ENCODE assay signal across 20 cellular contexts in genomic region chr1:23505851-23506250, GRCh38. TPM values are rescaled to one million over a fixed set of nuclear protein-coding genes. Genes with fewer than 3 reads are reported as not detected.
DNase-seq lines count a peak whose midpoint lies in the region; ATAC-seq, FAIRE-seq and TF ChIP-seq lines count a peak whose summit lies in the region.
"Had no signal": no experiment of that assay in that cellular context is flagged by ENCODE, and none has a peak within 500 bp of the region (broad histone marks: within the 10 kb centered on the region; RNA-seq: fewer than 3 reads in every experiment).

No MANE protein-coding gene starts in this region.

- H3K9me3 Mint-ChIP-seq in activated naive CD8-positive, alpha-beta T cell treated with anti-CD3 and anti-CD28 coated beads for 36 hours, result no peaks in the 10 kb centered on the region
- H3K9me3 Mint-ChIP-seq in activated naive CD8-positive, alpha-beta T cell treated with anti-CD3 and anti-CD28 coated beads, Interleukin-2, amount 50 U/mL, for 24 hours, result no peaks in the 10 kb centered on the region
- H3K9me3 Mint-ChIP-seq in type B pancreatic cell (no peaks in the 10 kb centered on the region), endothelial cell (ENCODE audit: unreplicated experiment) (no peaks in the 10 kb centered on the region)
- H3K9me3 Mint-ChIP-seq: CD4-positive, alpha-beta T cell; GM23338 had no signal

- H3K4me2 ChIP-seq in OCI-LY7 (ENCODE audit: low read length), result no peak overlapping the region
- H3K4me2 ChIP-seq: GM23338 had no signal

- intact Hi-C loops in OCI-LY7 (cut with micrococcal nuclease; ENCODE audit: unreplicated experiment), result no loop called here

- no peaks in the 10 kb centered on the region for H3K4me1 Mint-ChIP-seq in activated naive CD8-positive, alpha-beta T cell treated with anti-CD3 and anti-CD28 coated beads for 36 hours
- H3K4me1 Mint-ChIP-seq in activated naive CD8-positive, alpha-beta T cell treated with anti-CD3 and anti-CD28 coated beads, Interleukin-2, amount 50 U/mL, for 24 hours, result no peaks in the 10 kb centered on the region
- peaks cover 5% of the 10 kb centered on the region for H3K4me1 Mint-ChIP-seq in type B pancreatic cell (ENCODE audit: unreplicated experiment)
- H3K4me1 Mint-ChIP-seq in endothelial cell (ENCODE audit: unreplicated experiment), result no peaks in the 10 kb centered on the region

- BruUV-seq in OCI-LY7 (replicated peaks; lab: Mats Ljungman, UMichigan), result no TSS peak

- H3K9me2 ChIP-seq in OCI-LY7 (ENCODE audit: insufficient read depth, low read length), result no peaks in the 10 kb centered on the region

- peak; percentile 40 for FAIRE-seq in bronchial epithelial cell (lab: Jason Lieb, UNC)
- FAIRE-seq: A204.1, D721Med, GM12892, H54 had no signal

- CTCF ChIA-PET in OCI-LY7 (lab: Charles Lee; ENCODE audit: unreplicated experiment), result no interaction called here

- H3K27ac ChIP-seq in OCI-LY7 (ENCODE audit: low read depth, low read length, poor library complexity, severe bottlenecking), result peak overlapping the region; percentile 22

- POLR2A ChIA-PET in OCI-LY7 (lab: Charles Lee), result interaction anchor here (0.6 to 1.3 kb wide), 2 partner anchors 23 to 166 kb away, joined by 3 to 4 read pairs; no protein-coding TSS in a partner anchor

- no peaks in the 10 kb centered on the region for H3K9me3 ChIP-seq in OCI-LY7 (ENCODE audit: low read length)
- H3K9me3 ChIP-seq: BE2C, Caco-2 had no signal

- no peak overlapping the region for H2AFZ ChIP-seq in OCI-LY7 (ENCODE audit: low read length)
- H2AFZ ChIP-seq: GM23338 had no signal

- TF ChIP-seq CTCF in OCI-LY7 (conservative IDR thresholded peaks at IDR 0.05; ENCODE audit: low read length) (no peak), bronchial epithelial cell (IDR thresholded peaks at IDR 0.05; ENCODE audit: insufficient read depth, low read length, severe bottlenecking) (no peak), type B pancreatic cell (conservative IDR thresholded peaks at IDR 0.05) (no peak), endothelial cell (IDR thresholded peaks at IDR 0.05; ENCODE audit: unreplicated experiment) (no peak)

- H3K4me3 Mint-ChIP-seq in activated naive CD8-positive, alpha-beta T cell treated with anti-CD3 and anti-CD28 coated beads for 36 hours, result no peak overlapping the region
- H3K4me3 Mint-ChIP-seq in activated naive CD8-positive, alpha-beta T cell treated with anti-CD3 and anti-CD28 coated beads, Interleukin-2, amount 50 U/mL, for 24 hours, result no peak overlapping the region
- no peak overlapping the region for H3K4me3 Mint-ChIP-seq in type B pancreatic cell
- H3K4me3 Mint-ChIP-seq in endothelial cell (ENCODE audit: unreplicated experiment), result no peak overlapping the region
- H3K4me3 Mint-ChIP-seq: CD4-positive, alpha-beta T cell; GM23338 had no signal

- peaks cover 16% of the 10 kb centered on the region for H3K36me3 Mint-ChIP-seq in activated naive CD8-positive, alpha-beta T cell treated with anti-CD3 and anti-CD28 coated beads for 36 hours
- peaks cover 21% of the 10 kb centered on the region for H3K36me3 Mint-ChIP-seq in activated naive CD8-positive, alpha-beta T cell treated with anti-CD3 and anti-CD28 coated beads, Interleukin-2, amount 50 U/mL, for 24 hours (ENCODE audit: low read depth)
- no peaks in the 10 kb centered on the region for H3K36me3 Mint-ChIP-seq in type B pancreatic cell
- no peaks in the 10 kb centered on the region for H3K36me3 Mint-ChIP-seq in endothelial cell (ENCODE audit: low read depth, unreplicated experiment)

- H4K20me1 ChIP-seq in OCI-LY7 (ENCODE audit: insufficient read depth, low read length), result no peaks in the 10 kb centered on the region

- no peaks in the 10 kb centered on the region for H3K27me3 ChIP-seq in bronchial epithelial cell (ENCODE audit: control insufficient read depth, insufficient read depth, low read length)
- H3K27me3 ChIP-seq: BE2C had no signal

- no peaks in the 10 kb centered on the region; the same call in 1 of the 2 replicates for H3K79me2 ChIP-seq in OCI-LY7 (ENCODE audit: insufficient read depth, low read depth, low read length)

- no peaks in the 10 kb centered on the region for H3K4me1 ChIP-seq in OCI-LY7 (ENCODE audit: insufficient read depth, low read length, poor library complexity, severe bottlenecking)
- H3K4me1 ChIP-seq: BE2C, Caco-2 had no signal

- H3K36me3 ChIP-seq in OCI-LY7 (ENCODE audit: insufficient read depth, low read length), result peaks cover 61% of the 10 kb centered on the region
- no peaks in the 10 kb centered on the region for H3K36me3 ChIP-seq in bronchial epithelial cell (ENCODE audit: control insufficient read depth, insufficient read depth, low read length)
- H3K36me3 ChIP-seq: BE2C had no signal

- no peaks in the 10 kb centered on the region for H3K27me3 Mint-ChIP-seq in activated naive CD8-positive, alpha-beta T cell treated with anti-CD3 and anti-CD28 coated beads for 36 hours
- no peaks in the 10 kb centered on the region for H3K27me3 Mint-ChIP-seq in activated naive CD8-positive, alpha-beta T cell treated with anti-CD3 and anti-CD28 coated beads, Interleukin-2, amount 50 U/mL, for 24 hours
- no peaks in the 10 kb centered on the region for H3K27me3 Mint-ChIP-seq in type B pancreatic cell
- peaks cover 2% of the 10 kb centered on the region for H3K27me3 Mint-ChIP-seq in endothelial cell (ENCODE audit: unreplicated experiment)
- H3K27me3 Mint-ChIP-seq: CD4-positive, alpha-beta T cell had no signal

- ATAC-seq in activated naive CD8-positive, alpha-beta T cell treated with anti-CD3 and anti-CD28 coated beads, Interleukin-2, amount 50 U/mL, for 24 hours, result no peak
- ATAC-seq: GM23338 had no signal

- H3K27ac Mint-ChIP-seq in activated naive CD8-positive, alpha-beta T cell treated with anti-CD3 and anti-CD28 coated beads for 36 hours, result peak overlapping the region; percentile 48
- no peak overlapping the region for H3K27ac Mint-ChIP-seq in activated naive CD8-positive, alpha-beta T cell treated with anti-CD3 and anti-CD28 coated beads, Interleukin-2, amount 50 U/mL, for 24 hours
- H3K27ac Mint-ChIP-seq in type B pancreatic cell (peak overlapping the region; percentile 5), endothelial cell (ENCODE audit: unreplicated experiment) (no peak overlapping the region)
- H3K27ac Mint-ChIP-seq: CD4-positive, alpha-beta T cell; GM23338 had no signal

- H3K4me3 ChIP-seq in OCI-LY7 (ENCODE audit: low read depth, low read length, poor library complexity, severe bottlenecking), result no peak overlapping the region
- no peak overlapping the region for H3K4me3 ChIP-seq in bronchial epithelial cell (ENCODE audit: low read depth, low read length)
- H3K4me3 ChIP-seq: GM23338 had no signal

- no peak for DNase-seq in activated naive CD8-positive, alpha-beta T cell treated with anti-CD3 and anti-CD28 coated beads for 36 hours
- DNase-seq in activated naive CD8-positive, alpha-beta T cell treated with anti-CD3 and anti-CD28 coated beads, Interleukin-2, amount 50 U/mL, for 24 hours, result no peak
- DNase-seq in OCI-LY7 (ENCODE audit: low spot score), result no peak
- no peak for DNase-seq in bronchial epithelial cell (ENCODE audit: low read depth)
- no peak for DNase-seq in type B pancreatic cell (ENCODE audit: extremely low spot score, unreplicated experiment)
- DNase-seq in midbrain (lab: John Stamatoyannopoulos, UW), result no peak
- DNase-seq in endothelial cell (ENCODE audit: low spot score), result no peak
- DNase-seq in NCI-H1105 treated with DMSO at 0.1 percent for 48 hours (lab: John Stamatoyannopoulos, UW), result no peak
- DNase-seq: ACHN; BE2C; C1 segment of cervical spinal cord; Caco-2; CD4-positive, alpha-beta T cell; GDM1; HCEC 1CT had no signal

RNA-seq across cellular contexts. Expression of gene ASAP3, which starts 21.9 kb away (rescaled TPM):
- total RNA-seq in activated naive CD8-positive, alpha-beta T cell treated with anti-CD3 and anti-CD28 coated beads for 36 hours, result 1 to 10 TPM; 1.2 to 2.2 TPM
- total RNA-seq in OCI-LY7 (2014; rRNA removed; shearing (Covaris generic)), result 5.4 and 5.9 TPM in 2 replicates
- 14.9 and 18.0 TPM in 2 replicates for total RNA-seq in OCI-LY7 (2022)
- 1.8 and 21.4 TPM in 2 replicates for total RNA-seq in bronchial epithelial cell
- 41.9 and 65.7 TPM in 2 replicates for total RNA-seq in type B pancreatic cell (ENCODE audit: low replicate concordance)
- 36.4 TPM for total RNA-seq in endothelial cell (ENCODE audit: unreplicated experiment)

RNA-seq across cellular contexts. Expression of gene E2F2, which starts 25.2 kb away (rescaled TPM):
- total RNA-seq in activated naive CD8-positive, alpha-beta T cell treated with anti-CD3 and anti-CD28 coated beads for 36 hours, result 10 to 100 TPM; 36.1 to 37.5 TPM
- 176 and 203 TPM in 2 replicates for total RNA-seq in OCI-LY7 (2014; rRNA removed; shearing (Covaris generic))
- total RNA-seq in OCI-LY7 (2022) (212 and 224 TPM in 2 replicates), bronchial epithelial cell (under 0.01 and 0.38 TPM in 2 replicates), type B pancreatic cell (ENCODE audit: low replicate concordance) (8.4 and 9.4 TPM in 2 replicates), endothelial cell (ENCODE audit: unreplicated experiment) (0.69 TPM)

RNA-seq across cellular contexts. Expression of gene ID3, which starts 53.5 kb away (rescaled TPM):
- total RNA-seq in activated naive CD8-positive, alpha-beta T cell treated with anti-CD3 and anti-CD28 coated beads for 36 hours, result 10 to 100 TPM; 59.1 to 59.5 TPM
- 1,286 and 1,658 TPM in 2 replicates for total RNA-seq in OCI-LY7 (2014; rRNA removed; shearing (Covaris generic))
- total RNA-seq in OCI-LY7 (2022) (621 and 629 TPM in 2 replicates), bronchial epithelial cell (36.5 and 47.4 TPM in 2 replicates), type B pancreatic cell (ENCODE audit: low replicate concordance) (240 and 495 TPM in 2 replicates), endothelial cell (ENCODE audit: unreplicated experiment) (240 TPM)

Comparison
In these comparisons a context has a peak if more than half of its experiments do, and no peak if none do; other contexts are left out.
1. H3K27ac Mint-ChIP-seq: peak in activated naive CD8-positive, alpha-beta T cell treated with anti-CD3 and anti-CD28 coated beads for 36 hours (single experiment) and type B pancreatic cell (single experiment); none in activated naive CD8-positive, alpha-beta T cell treated with anti-CD3 and anti-CD28 coated beads, Interleukin-2, amount 50 U/mL, for 24 hours (single experiment) and endothelial cell (single experiment).
2. RNA of gene E2F2, which starts 25.2 kb away (total RNA-seq): 176 to 224 TPM in OCI-LY7; 36.1 to 37.5 TPM in activated naive CD8-positive, alpha-beta T cell treated with anti-CD3 and anti-CD28 coated beads for 36 hours, 8.4 to 9.4 TPM in type B pancreatic cell, 0.69 TPM in endothelial cell (single experiment) and under 0.01 to 0.38 TPM in bronchial epithelial cell; every median in the first group is over 4 times any median in the second.